8 cellular contexts compared by ENCODE assay signal in the genomic region with DNA sequence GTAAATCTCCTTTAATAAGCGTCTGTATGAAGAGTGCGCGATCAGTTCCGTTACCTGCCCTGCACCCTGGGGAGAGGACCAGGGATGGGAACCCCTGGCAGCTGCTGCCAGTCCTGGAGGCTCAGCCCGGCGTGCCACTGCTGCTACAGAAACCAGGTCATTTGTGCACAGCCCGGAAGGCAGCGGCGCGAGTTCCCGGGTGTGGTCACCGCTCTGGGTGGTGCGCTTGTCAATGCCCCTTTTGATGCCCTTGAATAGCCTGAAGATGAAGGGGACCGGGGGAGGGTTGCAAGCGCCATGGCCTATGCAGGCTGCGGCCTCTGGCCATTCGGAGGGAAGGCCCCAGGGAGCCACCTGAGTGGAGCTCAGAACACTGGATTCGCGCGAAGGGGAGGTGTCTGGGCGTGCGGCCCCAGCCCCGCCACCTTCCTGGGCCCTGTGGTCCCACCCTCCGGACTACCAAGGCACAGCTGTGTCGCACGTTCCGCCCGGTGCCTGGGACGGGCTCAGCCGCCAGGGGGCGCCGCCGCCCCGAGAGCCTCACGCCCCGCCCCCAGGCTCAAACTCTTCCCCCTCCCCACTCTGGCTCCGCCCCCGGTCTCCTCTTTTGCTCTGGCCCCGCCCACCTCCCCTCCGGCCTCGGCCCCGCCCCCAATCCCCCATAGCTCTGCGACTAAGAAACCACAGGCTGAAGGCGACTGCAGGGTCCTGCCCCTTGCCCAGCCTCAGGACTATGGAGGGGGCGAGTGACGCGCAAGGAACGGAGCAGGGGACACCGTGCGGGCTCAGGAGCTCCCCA. TPM values are rescaled to one million over a fixed set of nuclear protein-coding genes. Genes with fewer than 3 reads are reported as not detected.
DNase-seq lines count a peak whose midpoint lies in the region; ATAC-seq, FAIRE-seq and TF ChIP-seq lines count a peak whose summit lies in the region.

No MANE protein-coding gene starts in this region.

- peaks cover 20% of the 10 kb centered on the region for H3K36me3 Mint-ChIP-seq in brain

- 0 out of 2 replicates have a peak, but pooled peaks have one; percentile 12 for TF ChIP-seq CTCF in VCaP (conservative IDR thresholded peaks at IDR 0.05)
- TF ChIP-seq CTCF in brain (conservative IDR thresholded peaks at IDR 0.05) = peak; percentile 62 to 79
- TF ChIP-seq CTCF in D721Med (IDR thresholded peaks at IDR 0.05; ENCODE audit: insufficient read depth, missing control alignments) = no peak

- H3K27me3 Mint-ChIP-seq in brain = peaks cover 4% of the 10 kb centered on the region

- peak overlapping the region in 3 of 5 experiments; percentile 52 to 80 (median 77) for H3K27ac Mint-ChIP-seq in brain

- peaks cover 0 to 2% (median 0%) of the 10 kb centered on the region in 5 experiments for H3K9me3 Mint-ChIP-seq in brain

- ATAC-seq in HG02938 (IDR thresholded peaks at IDR 0.05; ENCODE audit: unreplicated experiment) = no peak

- FAIRE-seq in D721Med (lab: Jason Lieb, UNC) = no peak

- DNase-seq in DMS53 (lab: John Stamatoyannopoulos, UW) (peak; percentile 42), DMS53 treated with DMSO at 0.1 percent for 48 hours (lab: John Stamatoyannopoulos, UW; ENCODE audit: unreplicated experiment) (no peak), iPS-NIHi7 (ENCODE audit: extremely low spot score) (peak; percentile 94), D721Med (ENCODE audit: insufficient read length, low spot score) (no peak)
- peak; percentile 66 to 70 for DNase-seq in stimulated activated CD4-positive, alpha-beta T cell treated with anti-CD3 and anti-CD28 coated beads, Interleukin-12 subunit alpha, Interleukin-12 subunit beta, amount 100 ng/mL, for 24 hours (ENCODE audit: low read depth in 2 of 2)

- peaks cover 12% of the 10 kb centered on the region for H3K4me1 Mint-ChIP-seq in brain

- H3K4me3 Mint-ChIP-seq in brain = peak overlapping the region in 1 of 5 experiments; percentile 44

- no peak overlapping the region for H3K27ac ChIP-seq in VCaP

RNA-seq across cellular contexts. Expression of a gene that starts 16.5 kb away (rescaled TPM):
- 19.5 TPM for polyA plus RNA-seq in brain (ENCODE audit: insufficient read depth, low read depth, low replicate concordance)

Comparison
In these comparisons a context has a peak if more than half of its experiments do, and no peak if none do; other contexts are left out.
1. DNase-seq: peak in DMS53 (single experiment), iPS-NIHi7 (single experiment) and stimulated activated CD4-positive, alpha-beta T cell treated with anti-CD3 and anti-CD28 coated beads, Interleukin-12 subunit alpha, Interleukin-12 subunit beta, amount 100 ng/mL, for 24 hours (2 of 2); none in DMS53 treated with DMSO at 0.1 percent for 48 hours (single experiment) and D721Med (single experiment).